In genomic region chr11:96744697-96745096, GRCh38 we compare ENCODE assay signal across 16 cellular contexts.
A peak's percentile ranks its signal among the peaks of the same experiment; 100 is the strongest.
DNase-seq lines count a peak whose midpoint lies in the region; ATAC-seq and TF ChIP-seq lines count a peak whose summit lies in the region.
"Had no signal": no experiment of that assay in that cellular context is flagged by ENCODE, and none has a peak within 500 bp of the region (broad histone marks: within the 10 kb centered on the region; RNA-seq: fewer than 3 reads in every experiment).

No MANE protein-coding gene starts in this region.

- H3K27me3 Mint-ChIP-seq in HFFc6 (ENCODE audit: insufficient read depth) (no peaks in the 10 kb centered on the region; the same call in 1 of the 2 replicates), WTC11 (ENCODE audit: low read depth) (no peaks in the 10 kb centered on the region)

- TF ChIP-seq CTCF in HFFc6 (IDR thresholded peaks at IDR 0.05) (no peak), WTC11 (IDR thresholded peaks at IDR 0.05) (no peak)

- CTCF ChIA-PET in WTC11 (lab: Charles Lee): no interaction called here

- H3K36me3 Mint-ChIP-seq in HFFc6 (ENCODE audit: low read depth) (0 out of 2 replicates have a peak, but pooled peaks cover 3% of the 10 kb centered on the region), WTC11 (no peaks in the 10 kb centered on the region)

- no peak for ATAC-seq in HG03175 (IDR thresholded peaks at IDR 0.05; ENCODE audit: unreplicated experiment)
- no peak for ATAC-seq in WTC11
- ATAC-seq: K562 had no signal

- H3K27ac Mint-ChIP-seq in HFFc6: no peak overlapping the region
- H3K27ac Mint-ChIP-seq in WTC11: no peak overlapping the region
- H3K27ac Mint-ChIP-seq: H9 had no signal

- H3K4me3 Mint-ChIP-seq in HFFc6 (no peak overlapping the region), WTC11 (no peak overlapping the region)
- H3K4me3 Mint-ChIP-seq: H9 had no signal

- H3K9me3 Mint-ChIP-seq in HFFc6: no peaks in the 10 kb centered on the region
- H3K9me3 Mint-ChIP-seq in WTC11: 0 out of 2 replicates have a peak, but pooled peaks cover 9% of the 10 kb centered on the region

- peaks cover 65% of the 10 kb centered on the region for H3K4me1 Mint-ChIP-seq in HFFc6 (ENCODE audit: low read depth)
- 0 out of 2 replicates have a peak, but pooled peaks cover 4% of the 10 kb centered on the region for H3K4me1 Mint-ChIP-seq in WTC11
- H3K4me1 Mint-ChIP-seq: H9 had no signal

- POLR2A ChIA-PET in WTC11 (lab: Charles Lee): no interaction called here

- DNase-seq in AG08395 (ENCODE audit: low spot score): peak; percentile 7
- peak; percentile 15 for DNase-seq in HFFc6
- peak; percentile 13 for DNase-seq in amniotic epithelial cell (ENCODE audit: low read depth)
- peak; percentile 15 for DNase-seq in myocyte (ENCODE audit: low read depth)
- DNase-seq in DMS 273 treated with DMSO at 0.1 percent for 48 hours (lab: John Stamatoyannopoulos, UW): no peak
- DNase-seq in D341Med (ENCODE audit: low spot score): no peak
- no peak for DNase-seq in WTC11 (ENCODE audit: low spot score)
- DNase-seq: C1 segment of cervical spinal cord, DMS153, EL, H9, NCI-H1436, NCI-H2029 treated with DMSO at 0.1 percent for 48 hours, NCI-H774 had no signal

TF ChIP-seq in WTC11, 78 proteins besides CTCF, POLR2A, EP300 and RAD21:
- TF ChIP-seq NR2C2 (CRISPR knock-in tag; IDR thresholded peaks at IDR 0.05): no peak
- no peak for TF ChIP-seq ZNF416 (CRISPR knock-in tag; IDR thresholded peaks at IDR 0.05)
- no peak for TF ChIP-seq ATF1 (CRISPR knock-in tag; IDR thresholded peaks at IDR 0.05)

Comparison
In these comparisons a context has a peak if more than half of its experiments do, and no peak if none do; other contexts are left out.
1. DNase-seq: peak in AG08395 (single experiment), HFFc6 (single experiment), amniotic epithelial cell (single experiment) and myocyte (single experiment); none in DMS 273 treated with DMSO at 0.1 percent for 48 hours (single experiment), D341Med (single experiment) and WTC11 (single experiment).